ENCODE assay signal across 1 cellular context in the genomic region with DNA sequence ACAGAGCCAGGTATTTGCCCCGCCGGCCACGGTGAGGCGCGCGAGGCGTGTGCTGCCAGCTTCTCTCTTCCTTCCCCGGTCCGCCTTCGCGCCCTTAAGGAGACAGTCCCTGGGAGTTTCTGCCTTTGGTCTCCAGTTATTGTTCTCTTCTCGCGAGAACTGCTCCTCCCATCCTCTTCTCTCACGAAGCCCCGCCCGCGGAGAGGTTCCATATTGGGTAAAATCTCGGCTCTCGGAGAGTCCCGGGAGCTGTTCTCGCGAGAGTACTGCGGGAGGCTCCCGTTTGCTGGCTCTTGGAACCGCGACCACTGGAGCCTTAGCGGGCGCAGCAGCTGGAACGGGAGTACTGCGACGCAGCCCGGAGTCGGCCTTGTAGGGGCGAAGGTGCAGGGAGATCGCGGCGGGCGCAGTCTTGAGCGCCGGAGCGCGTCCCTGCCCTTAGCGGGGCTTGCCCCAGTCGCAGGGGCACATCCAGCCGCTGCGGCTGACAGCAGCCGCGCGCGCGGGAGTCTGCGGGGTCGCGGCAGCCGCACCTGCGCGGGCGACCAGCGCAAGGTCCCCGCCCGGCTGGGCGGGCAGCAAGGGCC.
TF ChIP-seq lines count a peak whose summit lies in the region.

MAPK14 (plus strand) TSS at position 308 of the 587 bp plus-strand sequence. CDS start 350 bp downstream, outside the sequence.

TF ChIP-seq in HepG2, 621 proteins besides CTCF, POLR2A, EP300 and RAD21 (continued from another document and continues in another):
- peak; percentile 93 for TF ChIP-seq E2F1 (CRISPR knock-in tag; IDR thresholded peaks at IDR 0.05)
- TF ChIP-seq, protein P1, sequence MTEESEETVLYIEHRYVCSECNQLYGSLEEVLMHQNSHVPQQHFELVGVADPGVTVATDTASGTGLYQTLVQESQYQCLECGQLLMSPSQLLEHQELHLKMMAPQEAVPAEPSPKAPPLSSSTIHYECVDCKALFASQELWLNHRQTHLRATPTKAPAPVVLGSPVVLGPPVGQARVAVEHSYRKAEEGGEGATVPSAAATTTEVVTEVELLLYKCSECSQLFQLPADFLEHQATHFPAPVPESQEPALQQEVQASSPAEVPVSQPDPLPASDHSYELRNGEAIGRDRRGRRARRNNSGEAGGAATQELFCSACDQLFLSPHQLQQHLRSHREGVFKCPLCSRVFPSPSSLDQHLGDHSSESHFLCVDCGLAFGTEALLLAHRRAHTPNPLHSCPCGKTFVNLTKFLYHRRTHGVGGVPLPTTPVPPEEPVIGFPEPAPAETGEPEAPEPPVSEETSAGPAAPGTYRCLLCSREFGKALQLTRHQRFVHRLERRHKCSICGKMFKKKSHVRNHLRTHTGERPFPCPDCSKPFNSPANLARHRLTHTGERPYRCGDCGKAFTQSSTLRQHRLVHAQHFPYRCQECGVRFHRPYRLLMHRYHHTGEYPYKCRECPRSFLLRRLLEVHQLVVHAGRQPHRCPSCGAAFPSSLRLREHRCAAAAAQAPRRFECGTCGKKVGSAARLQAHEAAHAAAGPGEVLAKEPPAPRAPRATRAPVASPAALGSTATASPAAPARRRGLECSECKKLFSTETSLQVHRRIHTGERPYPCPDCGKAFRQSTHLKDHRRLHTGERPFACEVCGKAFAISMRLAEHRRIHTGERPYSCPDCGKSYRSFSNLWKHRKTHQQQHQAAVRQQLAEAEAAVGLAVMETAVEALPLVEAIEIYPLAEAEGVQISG (CRISPR knock-in tag; IDR thresholded peaks at IDR 0.05) = peak; percentile 98
- no peak for TF ChIP-seq ZNF547 (CRISPR knock-in tag; IDR thresholded peaks at IDR 0.05)
- TF ChIP-seq, protein P2, sequence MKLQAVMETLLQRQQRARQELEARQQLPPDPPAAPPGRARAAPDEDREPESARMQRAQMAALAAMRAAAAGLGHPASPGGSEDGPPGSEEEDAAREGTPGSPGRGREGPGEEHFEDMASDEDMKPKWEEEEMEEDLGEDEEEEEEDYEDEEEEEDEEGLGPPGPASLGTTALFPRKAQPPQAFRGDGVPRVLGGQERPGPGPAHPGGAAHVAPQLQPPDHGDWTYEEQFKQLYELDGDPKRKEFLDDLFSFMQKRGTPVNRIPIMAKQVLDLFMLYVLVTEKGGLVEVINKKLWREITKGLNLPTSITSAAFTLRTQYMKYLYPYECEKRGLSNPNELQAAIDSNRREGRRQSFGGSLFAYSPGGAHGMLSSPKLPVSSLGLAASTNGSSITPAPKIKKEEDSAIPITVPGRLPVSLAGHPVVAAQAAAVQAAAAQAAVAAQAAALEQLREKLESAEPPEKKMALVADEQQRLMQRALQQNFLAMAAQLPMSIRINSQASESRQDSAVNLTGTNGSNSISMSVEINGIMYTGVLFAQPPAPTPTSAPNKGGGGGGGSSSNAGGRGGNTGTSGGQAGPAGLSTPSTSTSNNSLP (IDR thresholded peaks at IDR 0.05; ENCODE audit: low read depth, low read length) = no peak
- TF ChIP-seq, protein P3, sequence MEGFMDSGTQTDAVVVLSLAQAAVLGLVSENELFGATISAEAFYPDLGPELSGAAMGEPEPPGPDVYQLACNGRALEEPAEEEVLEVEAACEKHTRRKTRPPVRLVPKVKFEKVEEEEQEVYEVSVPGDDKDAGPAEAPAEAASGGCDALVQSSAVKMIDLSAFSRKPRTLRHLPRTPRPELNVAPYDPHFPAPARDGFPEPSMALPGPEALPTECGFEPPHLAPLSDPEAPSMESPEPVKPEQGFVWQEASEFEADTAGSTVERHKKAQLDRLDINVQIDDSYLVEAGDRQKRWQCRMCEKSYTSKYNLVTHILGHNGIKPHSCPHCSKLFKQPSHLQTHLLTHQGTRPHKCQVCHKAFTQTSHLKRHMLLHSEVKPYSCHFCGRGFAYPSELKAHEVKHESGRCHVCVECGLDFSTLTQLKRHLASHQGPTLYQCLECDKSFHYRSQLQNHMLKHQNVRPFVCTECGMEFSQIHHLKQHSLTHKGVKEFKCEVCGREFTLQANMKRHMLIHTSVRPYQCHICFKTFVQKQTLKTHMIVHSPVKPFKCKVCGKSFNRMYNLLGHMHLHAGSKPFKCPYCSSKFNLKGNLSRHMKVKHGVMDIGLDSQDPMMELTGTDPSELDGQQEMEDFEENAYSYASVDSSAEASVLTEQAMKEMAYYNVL (CRISPR knock-in tag; IDR thresholded peaks at IDR 0.05; ENCODE audit: borderline replicate concordance) = peak; percentile 87
- no peak for TF ChIP-seq ADNP (CRISPR knock-in tag; IDR thresholded peaks at IDR 0.05)
- TF ChIP-seq NR2F6 (IDR thresholded peaks at IDR 0.05) = no peak
- TF ChIP-seq NR2F6 (CRISPR knock-in tag; IDR thresholded peaks at IDR 0.05) = peak; percentile 51
- TF ChIP-seq, protein P4, sequence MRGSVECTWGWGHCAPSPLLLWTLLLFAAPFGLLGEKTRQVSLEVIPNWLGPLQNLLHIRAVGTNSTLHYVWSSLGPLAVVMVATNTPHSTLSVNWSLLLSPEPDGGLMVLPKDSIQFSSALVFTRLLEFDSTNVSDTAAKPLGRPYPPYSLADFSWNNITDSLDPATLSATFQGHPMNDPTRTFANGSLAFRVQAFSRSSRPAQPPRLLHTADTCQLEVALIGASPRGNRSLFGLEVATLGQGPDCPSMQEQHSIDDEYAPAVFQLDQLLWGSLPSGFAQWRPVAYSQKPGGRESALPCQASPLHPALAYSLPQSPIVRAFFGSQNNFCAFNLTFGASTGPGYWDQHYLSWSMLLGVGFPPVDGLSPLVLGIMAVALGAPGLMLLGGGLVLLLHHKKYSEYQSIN (CRISPR knock-in tag; IDR thresholded peaks at IDR 0.05; ENCODE audit: borderline replicate concordance) = no peak
- peak; percentile 68; the same call in 1 of the 2 replicates for TF ChIP-seq ZNF317 (CRISPR knock-in tag; IDR thresholded peaks at IDR 0.05)
- TF ChIP-seq, protein P5, sequence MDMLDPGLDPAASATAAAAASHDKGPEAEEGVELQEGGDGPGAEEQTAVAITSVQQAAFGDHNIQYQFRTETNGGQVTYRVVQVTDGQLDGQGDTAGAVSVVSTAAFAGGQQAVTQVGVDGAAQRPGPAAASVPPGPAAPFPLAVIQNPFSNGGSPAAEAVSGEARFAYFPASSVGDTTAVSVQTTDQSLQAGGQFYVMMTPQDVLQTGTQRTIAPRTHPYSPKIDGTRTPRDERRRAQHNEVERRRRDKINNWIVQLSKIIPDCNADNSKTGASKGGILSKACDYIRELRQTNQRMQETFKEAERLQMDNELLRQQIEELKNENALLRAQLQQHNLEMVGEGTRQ (IDR thresholded peaks at IDR 0.05; ENCODE audit: low read depth, low read length) = no peak
- TF ChIP-seq, protein P5 (CRISPR knock-in tag; IDR thresholded peaks at IDR 0.05; ENCODE audit: borderline replicate concordance) = peak; percentile 78; the same call in 1 of the 2 replicates
- peak; percentile 86 for TF ChIP-seq PPARG (CRISPR knock-in tag; conservative IDR thresholded peaks at IDR 0.05)
- no peak for TF ChIP-seq PRPF4 (IDR thresholded peaks at IDR 0.05; ENCODE audit: low read depth, low read length, poor library complexity, severe bottlenecking)
- TF ChIP-seq SOX13 (IDR thresholded peaks at IDR 0.05) = no peak; the same call in 1 of the 2 replicates
- TF ChIP-seq SOX13 (CRISPR knock-in tag; conservative IDR thresholded peaks at IDR 0.05 in 1 of 2, IDR thresholded peaks at IDR 0.05 in 1 of 2) = peak in 1 of 2 experiments; percentile 63; a peak in 2 of 4 replicates
- TF ChIP-seq NRL (CRISPR knock-in tag; IDR thresholded peaks at IDR 0.05; ENCODE audit: borderline replicate concordance) = no peak; the same call in 1 of the 2 replicates
- peak; percentile 94 for TF ChIP-seq ZNF34 (CRISPR knock-in tag; IDR thresholded peaks at IDR 0.05; ENCODE audit: borderline replicate concordance)
- no peak for TF ChIP-seq SMAD9 (CRISPR knock-in tag; IDR thresholded peaks at IDR 0.05)
- no peak for TF ChIP-seq ZNF292 (CRISPR knock-in tag; IDR thresholded peaks at IDR 0.05; ENCODE audit: borderline replicate concordance, low read depth)
- no peak for TF ChIP-seq CREB3 (CRISPR knock-in tag; IDR thresholded peaks at IDR 0.05)
- TF ChIP-seq ZSCAN31 (CRISPR knock-in tag; IDR thresholded peaks at IDR 0.05; ENCODE audit: low read depth) = peak; percentile 18; the same call in 1 of the 2 replicates
- TF ChIP-seq DNMT1 (CRISPR knock-in tag; IDR thresholded peaks at IDR 0.05) = peak; percentile 76; the same call in 1 of the 2 replicates
- TF ChIP-seq HIC2 (CRISPR knock-in tag; IDR thresholded peaks at IDR 0.05; ENCODE audit: low read depth) = no peak
- no peak for TF ChIP-seq NBN (conservative IDR thresholded peaks at IDR 0.05)
- TF ChIP-seq TEAD2 (CRISPR knock-in tag; IDR thresholded peaks at IDR 0.05) = no peak
- TF ChIP-seq BHLHE40 (IDR thresholded peaks at IDR 0.05; ENCODE audit: low read length) = no peak
- peak; percentile 96 for TF ChIP-seq HOXA5 (CRISPR knock-in tag; IDR thresholded peaks at IDR 0.05)
- TF ChIP-seq MTF1 (CRISPR knock-in tag; IDR thresholded peaks at IDR 0.05) = 0 out of 2 replicates have a peak, but pooled peaks have one; percentile 60
- TF ChIP-seq EHMT2 (IDR thresholded peaks at IDR 0.05; ENCODE audit: borderline replicate concordance, low read depth, low read length) = no peak
- TF ChIP-seq KMT2B (CRISPR knock-in tag; IDR thresholded peaks at IDR 0.05) = peak; percentile 76; the same call in 1 of the 2 replicates
- TF ChIP-seq HMGA1 (CRISPR knock-in tag; conservative IDR thresholded peaks at IDR 0.05) = no peak
- no peak for TF ChIP-seq TBX3 (IDR thresholded peaks at IDR 0.05; ENCODE audit: borderline replicate concordance)
- TF ChIP-seq, protein P6, sequence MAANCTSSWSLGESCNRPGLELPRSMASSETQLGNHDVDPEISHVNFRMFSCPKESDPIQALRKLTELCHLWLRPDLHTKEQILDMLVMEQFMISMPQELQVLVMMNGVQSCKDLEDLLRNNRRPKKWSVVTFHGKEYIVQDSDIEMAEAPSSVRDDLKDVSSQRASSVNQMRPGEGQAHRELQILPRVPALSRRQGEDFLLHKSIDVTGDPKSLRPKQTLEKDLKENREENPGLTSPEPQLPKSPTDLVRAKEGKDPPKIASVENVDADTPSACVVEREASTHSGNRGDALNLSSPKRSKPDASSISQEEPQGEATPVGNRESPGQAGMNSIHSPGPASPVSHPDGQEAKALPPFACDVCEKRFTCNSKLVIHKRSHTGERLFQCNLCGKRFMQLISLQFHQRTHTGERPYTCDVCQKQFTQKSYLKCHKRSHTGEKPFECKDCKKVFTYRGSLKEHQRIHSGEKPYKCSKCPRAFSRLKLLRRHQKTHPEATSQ (CRISPR knock-in tag; IDR thresholded peaks at IDR 0.05; ENCODE audit: borderline replicate concordance) = peak; percentile 98; the same call in 1 of the 2 replicates
- TF ChIP-seq ZNF24 (IDR thresholded peaks at IDR 0.05) = no peak
- 0 out of 2 replicates have a peak, but pooled peaks have one; percentile 59 for TF ChIP-seq ZFP36L1 (CRISPR knock-in tag; IDR thresholded peaks at IDR 0.05)
- no peak for TF ChIP-seq ZNF782 (CRISPR knock-in tag; IDR thresholded peaks at IDR 0.05; ENCODE audit: borderline replicate concordance)
- TF ChIP-seq ZNF143 (CRISPR knock-in tag; IDR thresholded peaks at IDR 0.05) = peak; percentile 62; the same call in 1 of the 2 replicates
- peak; percentile 55 for TF ChIP-seq GABPB1 (CRISPR knock-in tag; IDR thresholded peaks at IDR 0.05)
- TF ChIP-seq ZNF713 (CRISPR knock-in tag; IDR thresholded peaks at IDR 0.05) = peak; percentile 28; the same call in 1 of the 2 replicates
- peak; percentile 74 for TF ChIP-seq ELF1 (CRISPR knock-in tag; IDR thresholded peaks at IDR 0.05)
- peak; percentile 27; the same call in 1 of the 2 replicates for TF ChIP-seq ZNF274 (CRISPR knock-in tag; IDR thresholded peaks at IDR 0.05)
- no peak for TF ChIP-seq LCORL (IDR thresholded peaks at IDR 0.05)
- peak; percentile 68 for TF ChIP-seq LCORL (CRISPR knock-in tag; IDR thresholded peaks at IDR 0.05)
- peak; percentile 36; the same call in 1 of the 2 replicates for TF ChIP-seq ZNF841 (CRISPR knock-in tag; IDR thresholded peaks at IDR 0.05; ENCODE audit: borderline replicate concordance)
- peak; percentile 73 for TF ChIP-seq ZFP1 (CRISPR knock-in tag; IDR thresholded peaks at IDR 0.05)
- TF ChIP-seq NCOA1 (CRISPR knock-in tag; IDR thresholded peaks at IDR 0.05) = no peak; the same call in 1 of the 2 replicates
- peak; percentile 88 for TF ChIP-seq GATAD1 (CRISPR knock-in tag; IDR thresholded peaks at IDR 0.05)
- peak; percentile 48 for TF ChIP-seq SRSF1 (optimal IDR thresholded peaks at IDR 0.05; ENCODE audit: low read depth, low read length)
- no peak for TF ChIP-seq ZNF207 (IDR thresholded peaks at IDR 0.05; ENCODE audit: borderline replicate concordance)
- peak; percentile 14; the same call in 1 of the 2 replicates for TF ChIP-seq NR2F2 (IDR thresholded peaks at IDR 0.05; ENCODE audit: borderline replicate concordance, low read depth)
- no peak for TF ChIP-seq MBNL3 (CRISPR knock-in tag; conservative IDR thresholded peaks at IDR 0.05)
- TF ChIP-seq IKZF4 (CRISPR knock-in tag; IDR thresholded peaks at IDR 0.05; ENCODE audit: borderline replicate concordance, low read depth, not compliant biosample characterization) = peak; percentile 78
